ENCODE assay signal across 21 cellular contexts in the genomic region with DNA sequence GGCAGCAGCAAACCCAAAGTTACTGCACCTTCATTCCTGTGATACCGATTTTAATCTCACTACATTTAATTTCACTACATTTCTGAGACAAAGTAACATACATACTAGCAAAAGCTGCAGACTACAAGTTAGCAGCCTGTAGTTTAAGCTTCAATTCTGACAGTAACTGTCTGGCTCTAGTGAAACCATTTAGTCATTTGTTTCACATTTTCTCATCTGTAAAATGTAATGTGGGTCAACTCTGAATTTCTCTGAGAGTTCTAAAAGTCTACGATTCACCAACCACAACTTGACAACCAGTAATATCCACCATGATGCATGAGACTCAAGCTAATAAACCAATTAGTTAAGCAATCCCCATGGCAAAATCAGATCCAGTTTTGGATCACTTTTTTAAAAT.
DNase-seq lines count a peak whose midpoint lies in the region; ATAC-seq lines count a peak whose summit lies in the region.
"Had no signal": no experiment of that assay in that cellular context is flagged by ENCODE, and none has a peak within 500 bp of the region (broad histone marks: within the 10 kb centered on the region; RNA-seq: fewer than 3 reads in every experiment).

No MANE protein-coding gene starts in this region.

- no peaks in the 10 kb centered on the region for H3K36me3 Mint-ChIP-seq in activated naive CD8-positive, alpha-beta T cell treated with anti-CD3 and anti-CD28 coated beads, Interleukin-2, amount 50 U/mL, for 24 hours (ENCODE audit: low read depth)
- H3K36me3 Mint-ChIP-seq: activated naive CD8-positive, alpha-beta T cell treated with anti-CD3 and anti-CD28 coated beads, Interleukin-2, amount 10 ng/mL, durations not matched to agents 7 days and 5 days had no signal

- no peaks in the 10 kb centered on the region for H3F3A ChIP-seq in GM23248 (ENCODE audit: insufficient read depth)

- peaks cover 5% of the 10 kb centered on the region for H3K27me3 Mint-ChIP-seq in activated naive CD8-positive, alpha-beta T cell treated with anti-CD3 and anti-CD28 coated beads, Interleukin-2, amount 50 U/mL, for 24 hours

- WGBS in GM23248 (ENCODE audit: low coverage in 1 of 2, low lambda C conversion rate in 2 of 2, missing lambda C conversion rate in 2 of 2), 2 experiments: 55 to 58% methylated on average over 2 of the region's 2 CpGs
- WGBS in mesendoderm (ENCODE audit: extremely low coverage, insufficient coverage, low lambda C conversion rate): no CpG with 5 or more reads among the region's 2 CpGs

- H3K79me2 ChIP-seq in GM23248 (ENCODE audit: insufficient read depth) (no peaks in the 10 kb centered on the region), mesendoderm (ENCODE audit: control insufficient read depth, insufficient read depth, low read length) (no peaks in the 10 kb centered on the region), Karpas-422 (ENCODE audit: low read length) (no peaks in the 10 kb centered on the region)

- H3K9me3 Mint-ChIP-seq in activated naive CD8-positive, alpha-beta T cell treated with anti-CD3 and anti-CD28 coated beads, Interleukin-2, amount 50 U/mL, for 24 hours: no peaks in the 10 kb centered on the region
- H3K9me3 Mint-ChIP-seq: activated naive CD8-positive, alpha-beta T cell treated with anti-CD3 and anti-CD28 coated beads, Interleukin-2, amount 10 ng/mL, durations not matched to agents 7 days and 5 days; nephron progenitor cell had no signal

- H3K27me3 ChIP-seq in GM23248 (replicated peaks; ENCODE audit: insufficient read depth): no peaks in the 10 kb centered on the region
- H3K27me3 ChIP-seq in mesendoderm (ENCODE audit: insufficient read depth, low read length, poor library complexity): no peaks in the 10 kb centered on the region
- no peaks in the 10 kb centered on the region for H3K27me3 ChIP-seq in Karpas-422 (ENCODE audit: low read length)
- H3K27me3 ChIP-seq: SJSA1, uterus had no signal

- no peaks in the 10 kb centered on the region for H3K79me1 ChIP-seq in mesendoderm (ENCODE audit: low read length)

- H3K4me2 ChIP-seq in GM23248 (ENCODE audit: unreplicated experiment): no peak overlapping the region
- no peak overlapping the region for H3K4me2 ChIP-seq in mesendoderm (ENCODE audit: low read length)
- no peak overlapping the region for H3K4me2 ChIP-seq in Karpas-422 (ENCODE audit: low read depth, low read length, poor library complexity, severe bottlenecking)

- H3K27ac ChIP-seq in GM23248 (no peak overlapping the region), mesendoderm (ENCODE audit: low read depth, low read length) (no peak overlapping the region), Karpas-422 (ENCODE audit: low read length) (no peak overlapping the region)
- H3K27ac ChIP-seq: SJSA1, skin epidermis, uterus had no signal

- H2AFZ ChIP-seq in GM23248 (no peak overlapping the region), Karpas-422 (ENCODE audit: low read length) (no peak overlapping the region)

- in situ Hi-C loops in GM23248 (cut with MboI): no loop called here

- DNase-seq in activated CD4-positive, CD25-positive, alpha-beta regulatory T cell treated with anti-CD3 and anti-CD28 coated beads, Interleukin-2, amount 50 U/mL, for 72 hours: no peak
- DNase-seq in GM23248: peak; percentile 2
- no peak for DNase-seq in activated naive CD8-positive, alpha-beta T cell treated with anti-CD3 and anti-CD28 coated beads, Interleukin-2, amount 50 U/mL, for 24 hours
- DNase-seq in mesendoderm: no peak
- no peak for DNase-seq in Karpas-422
- no peak for DNase-seq in NCI-H1092 treated with DMSO at 0.1 percent for 48 hours (lab: John Stamatoyannopoulos, UW)
- DNase-seq in NCI-H2227 (lab: John Stamatoyannopoulos, UW; ENCODE audit: unreplicated experiment): no peak
- DNase-seq: activated naive CD8-positive, alpha-beta T cell treated with anti-CD3 and anti-CD28 coated beads, Interleukin-2, amount 10 ng/mL, durations not matched to agents 7 days and 5 days; cortex of kidney; H7; NCI-H2171 treated with DMSO at 0.1 percent for 48 hours; NCI-H748 treated with DMSO at 0.1 percent for 48 hours; nephron progenitor cell; stimulated activated CD4-positive, alpha-beta T cell treated with anti-CD3 and anti-CD28 coated beads, Interleukin-4, amount 100 ng/mL, for 4 hours; substantia nigra; uterus had no signal

- H3K4me3 ChIP-seq in GM23248: no peak overlapping the region
- H3K4me3 ChIP-seq in mesendoderm (ENCODE audit: low read length): no peak overlapping the region
- H3K4me3 ChIP-seq in Karpas-422 (ENCODE audit: low read length): no peak overlapping the region
- H3K4me3 ChIP-seq: SJSA1, skin epidermis, uterus had no signal

- H2BK5ac ChIP-seq in mesendoderm (ENCODE audit: low read length): no peak overlapping the region

- H3K9ac ChIP-seq in GM23248 (no peak overlapping the region), mesendoderm (ENCODE audit: low read length) (no peak overlapping the region), Karpas-422 (ENCODE audit: low read length) (no peak overlapping the region)

- no peak overlapping the region for H2BK120ac ChIP-seq in mesendoderm (ENCODE audit: low read depth, low read length)

- peak; percentile 49 to 62 for ATAC-seq in activated CD4-positive, CD25-positive, alpha-beta regulatory T cell treated with anti-CD3 and anti-CD28 coated beads, Interleukin-2, amount 50 U/mL, for 24 hours
- peak; percentile 74 for ATAC-seq in activated naive CD8-positive, alpha-beta T cell treated with anti-CD3 and anti-CD28 coated beads, Interleukin-2, amount 50 U/mL, for 24 hours
- ATAC-seq: HepG2 had no signal

- peak overlapping the region; percentile 79 for H3K27ac Mint-ChIP-seq in activated naive CD8-positive, alpha-beta T cell treated with anti-CD3 and anti-CD28 coated beads, Interleukin-2, amount 50 U/mL, for 24 hours
- H3K27ac Mint-ChIP-seq: activated naive CD8-positive, alpha-beta T cell treated with anti-CD3 and anti-CD28 coated beads, Interleukin-2, amount 10 ng/mL, durations not matched to agents 7 days and 5 days; nephron progenitor cell; progenitor cell of endocrine pancreas had no signal

- no peak overlapping the region for H4K5ac ChIP-seq in mesendoderm (ENCODE audit: low read length)

- H3K9me3 ChIP-seq in GM23248 (ENCODE audit: low read depth) (no peaks in the 10 kb centered on the region), Karpas-422 (ENCODE audit: low read length) (no peaks in the 10 kb centered on the region)
- H3K9me3 ChIP-seq: SJSA1, uterus had no signal

- H2AK5ac ChIP-seq in mesendoderm (ENCODE audit: low read length): no peak overlapping the region

- H3K36me3 ChIP-seq in GM23248 (ENCODE audit: low read depth) (no peaks in the 10 kb centered on the region), mesendoderm (ENCODE audit: control insufficient read depth, insufficient read depth, low read length) (no peaks in the 10 kb centered on the region), Karpas-422 (ENCODE audit: insufficient read depth, low read length) (no peaks in the 10 kb centered on the region)
- H3K36me3 ChIP-seq: SJSA1, uterus had no signal

- H3K18ac ChIP-seq in mesendoderm (ENCODE audit: low read length): no peak overlapping the region

- peak overlapping the region; percentile 49 for H3K4me3 Mint-ChIP-seq in activated naive CD8-positive, alpha-beta T cell treated with anti-CD3 and anti-CD28 coated beads, Interleukin-2, amount 50 U/mL, for 24 hours
- H3K4me3 Mint-ChIP-seq: activated naive CD8-positive, alpha-beta T cell treated with anti-CD3 and anti-CD28 coated beads, Interleukin-2, amount 10 ng/mL, durations not matched to agents 7 days and 5 days; nephron progenitor cell had no signal

- no peak overlapping the region for H4K8ac ChIP-seq in mesendoderm (ENCODE audit: low read depth, low read length)

- peaks cover 24% of the 10 kb centered on the region for H3K4me1 Mint-ChIP-seq in activated naive CD8-positive, alpha-beta T cell treated with anti-CD3 and anti-CD28 coated beads, Interleukin-2, amount 50 U/mL, for 24 hours
- H3K4me1 Mint-ChIP-seq: activated naive CD8-positive, alpha-beta T cell treated with anti-CD3 and anti-CD28 coated beads, Interleukin-2, amount 10 ng/mL, durations not matched to agents 7 days and 5 days; nephron progenitor cell had no signal

- no peaks in the 10 kb centered on the region for H4K20me1 ChIP-seq in GM23248 (ENCODE audit: insufficient read depth)
- H4K20me1 ChIP-seq in Karpas-422 (ENCODE audit: insufficient read depth, low read depth, low read length): 0 out of 2 replicates have a peak, but pooled peaks cover 13% of the 10 kb centered on the region

- no peak overlapping the region for H3K56ac ChIP-seq in mesendoderm (ENCODE audit: low read length)

- H3K9me2 ChIP-seq in GM23248 (ENCODE audit: insufficient read depth) (no peaks in the 10 kb centered on the region), Karpas-422 (replicated peaks; ENCODE audit: insufficient read depth, low read length) (no peaks in the 10 kb centered on the region)

- H3K4ac ChIP-seq in mesendoderm (ENCODE audit: low read depth, low read length): no peak overlapping the region

- H3K23ac ChIP-seq in mesendoderm (ENCODE audit: low read length): no peak overlapping the region

- H3K4me1 ChIP-seq in GM23248 (ENCODE audit: insufficient read depth): peaks cover 20% of the 10 kb centered on the region
- peaks cover 4% of the 10 kb centered on the region for H3K4me1 ChIP-seq in mesendoderm (ENCODE audit: control insufficient read depth, low read depth, low read length)
- no peaks in the 10 kb centered on the region for H3K4me1 ChIP-seq in Karpas-422 (ENCODE audit: low read length)
- H3K4me1 ChIP-seq: uterus had no signal

- peak overlapping the region; percentile 57 for H2BK15ac ChIP-seq in mesendoderm (replicated peaks; ENCODE audit: low read depth)
